Comparison of ENCODE assay signal across 2 cellular contexts in the genomic region with DNA sequence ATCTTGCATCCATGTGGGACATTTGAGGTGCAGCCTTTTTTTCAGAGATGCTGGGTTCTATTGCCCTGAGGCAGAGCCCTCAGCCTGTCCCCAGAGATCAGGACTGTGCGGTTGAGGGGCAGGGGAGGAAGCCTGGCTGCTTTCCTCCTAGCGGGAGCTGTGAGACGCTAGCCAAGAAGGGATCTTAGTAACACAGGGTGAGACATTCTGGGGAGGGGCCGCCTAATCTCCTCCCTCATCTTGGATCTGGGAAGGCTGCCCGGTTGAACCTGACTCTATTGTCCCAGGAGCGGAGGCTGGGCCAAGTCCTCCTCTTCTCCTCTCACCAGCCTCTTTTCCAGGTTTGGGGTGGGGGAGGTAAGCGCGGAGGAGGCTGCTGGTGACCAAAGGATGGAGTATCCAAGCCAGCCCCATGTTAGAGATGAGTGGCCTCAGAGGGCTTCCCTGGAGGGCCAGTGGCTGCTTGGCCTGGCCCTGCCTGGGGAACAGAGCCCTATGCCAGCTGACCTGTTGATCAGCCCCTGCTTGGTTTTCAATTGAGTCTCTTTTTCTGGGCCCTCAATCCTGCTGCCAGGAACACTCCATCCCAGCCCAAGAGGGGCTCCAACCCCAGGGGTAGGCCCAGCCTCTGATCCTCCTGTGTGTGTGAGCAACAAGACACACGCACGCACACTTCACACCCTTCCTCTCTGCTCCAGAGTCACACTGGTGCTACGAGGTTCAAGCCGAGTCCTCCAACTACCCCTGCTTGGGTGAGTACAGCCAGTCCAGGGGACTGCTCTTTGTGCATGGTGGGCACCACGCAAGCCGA.
TF ChIP-seq lines count a peak whose summit lies in the region.

No MANE protein-coding gene starts in this region.

TF ChIP-seq in GM23338, 12 proteins besides CTCF, POLR2A, EP300 and RAD21 (continued from another document):
- TF ChIP-seq, protein P1, sequence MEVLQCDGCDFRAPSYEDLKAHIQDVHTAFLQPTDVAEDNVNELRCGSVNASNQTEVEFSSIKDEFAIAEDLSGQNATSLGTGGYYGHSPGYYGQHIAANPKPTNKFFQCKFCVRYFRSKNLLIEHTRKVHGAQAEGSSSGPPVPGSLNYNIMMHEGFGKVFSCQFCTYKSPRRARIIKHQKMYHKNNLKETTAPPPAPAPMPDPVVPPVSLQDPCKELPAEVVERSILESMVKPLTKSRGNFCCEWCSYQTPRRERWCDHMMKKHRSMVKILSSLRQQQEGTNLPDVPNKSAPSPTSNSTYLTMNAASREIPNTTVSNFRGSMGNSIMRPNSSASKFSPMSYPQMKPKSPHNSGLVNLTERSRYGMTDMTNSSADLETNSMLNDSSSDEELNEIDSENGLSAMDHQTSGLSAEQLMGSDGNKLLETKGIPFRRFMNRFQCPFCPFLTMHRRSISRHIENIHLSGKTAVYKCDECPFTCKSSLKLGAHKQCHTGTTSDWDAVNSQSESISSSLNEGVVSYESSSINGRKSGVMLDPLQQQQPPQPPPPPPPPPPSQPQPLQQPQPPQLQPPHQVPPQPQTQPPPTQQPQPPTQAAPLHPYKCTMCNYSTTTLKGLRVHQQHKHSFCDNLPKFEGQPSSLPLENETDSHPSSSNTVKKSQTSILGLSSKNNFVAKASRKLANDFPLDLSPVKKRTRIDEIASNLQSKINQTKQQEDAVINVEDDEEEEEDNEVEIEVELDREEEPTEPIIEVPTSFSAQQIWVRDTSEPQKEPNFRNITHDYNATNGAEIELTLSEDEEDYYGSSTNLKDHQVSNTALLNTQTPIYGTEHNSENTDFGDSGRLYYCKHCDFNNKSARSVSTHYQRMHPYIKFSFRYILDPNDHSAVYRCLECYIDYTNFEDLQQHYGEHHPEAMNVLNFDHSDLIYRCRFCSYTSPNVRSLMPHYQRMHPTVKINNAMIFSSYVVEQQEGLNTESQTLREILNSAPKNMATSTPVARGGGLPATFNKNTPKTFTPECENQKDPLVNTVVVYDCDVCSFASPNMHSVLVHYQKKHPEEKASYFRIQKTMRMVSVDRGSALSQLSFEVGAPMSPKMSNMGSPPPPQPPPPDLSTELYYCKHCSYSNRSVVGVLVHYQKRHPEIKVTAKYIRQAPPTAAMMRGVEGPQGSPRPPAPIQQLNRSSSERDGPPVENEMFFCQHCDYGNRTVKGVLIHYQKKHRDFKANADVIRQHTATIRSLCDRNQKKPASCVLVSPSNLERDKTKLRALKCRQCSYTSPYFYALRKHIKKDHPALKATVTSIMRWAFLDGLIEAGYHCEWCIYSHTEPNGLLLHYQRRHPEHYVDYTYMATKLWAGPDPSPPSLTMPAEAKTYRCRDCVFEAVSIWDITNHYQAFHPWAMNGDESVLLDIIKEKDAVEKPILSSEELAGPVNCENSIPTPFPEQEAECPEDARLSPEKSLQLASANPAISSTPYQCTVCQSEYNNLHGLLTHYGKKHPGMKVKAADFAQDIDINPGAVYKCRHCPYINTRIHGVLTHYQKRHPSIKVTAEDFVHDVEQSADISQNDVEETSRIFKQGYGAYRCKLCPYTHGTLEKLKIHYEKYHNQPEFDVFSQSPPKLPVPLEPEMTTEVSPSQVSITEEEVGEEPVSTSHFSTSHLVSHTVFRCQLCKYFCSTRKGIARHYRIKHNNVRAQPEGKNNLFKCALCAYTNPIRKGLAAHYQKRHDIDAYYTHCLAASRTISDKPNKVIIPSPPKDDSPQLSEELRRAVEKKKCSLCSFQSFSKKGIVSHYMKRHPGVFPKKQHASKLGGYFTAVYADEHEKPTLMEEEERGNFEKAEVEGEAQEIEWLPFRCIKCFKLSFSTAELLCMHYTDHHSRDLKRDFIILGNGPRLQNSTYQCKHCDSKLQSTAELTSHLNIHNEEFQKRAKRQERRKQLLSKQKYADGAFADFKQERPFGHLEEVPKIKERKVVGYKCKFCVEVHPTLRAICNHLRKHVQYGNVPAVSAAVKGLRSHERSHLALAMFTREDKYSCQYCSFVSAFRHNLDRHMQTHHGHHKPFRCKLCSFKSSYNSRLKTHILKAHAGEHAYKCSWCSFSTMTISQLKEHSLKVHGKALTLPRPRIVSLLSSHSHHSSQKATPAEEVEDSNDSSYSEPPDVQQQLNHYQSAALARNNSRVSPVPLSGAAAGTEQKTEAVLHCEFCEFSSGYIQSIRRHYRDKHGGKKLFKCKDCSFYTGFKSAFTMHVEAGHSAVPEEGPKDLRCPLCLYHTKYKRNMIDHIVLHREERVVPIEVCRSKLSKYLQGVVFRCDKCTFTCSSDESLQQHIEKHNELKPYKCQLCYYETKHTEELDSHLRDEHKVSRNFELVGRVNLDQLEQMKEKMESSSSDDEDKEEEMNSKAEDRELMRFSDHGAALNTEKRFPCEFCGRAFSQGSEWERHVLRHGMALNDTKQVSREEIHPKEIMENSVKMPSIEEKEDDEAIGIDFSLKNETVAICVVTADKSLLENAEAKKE (CRISPR knock-in tag; IDR thresholded peaks at IDR 0.05): no peak
- no peak for TF ChIP-seq CREB1 (CRISPR knock-in tag; IDR thresholded peaks at IDR 0.05; ENCODE audit: low read depth)

TF ChIP-seq in WTC11, 78 proteins besides CTCF, POLR2A, EP300 and RAD21 (continued from another document):
- TF ChIP-seq, protein P2, sequence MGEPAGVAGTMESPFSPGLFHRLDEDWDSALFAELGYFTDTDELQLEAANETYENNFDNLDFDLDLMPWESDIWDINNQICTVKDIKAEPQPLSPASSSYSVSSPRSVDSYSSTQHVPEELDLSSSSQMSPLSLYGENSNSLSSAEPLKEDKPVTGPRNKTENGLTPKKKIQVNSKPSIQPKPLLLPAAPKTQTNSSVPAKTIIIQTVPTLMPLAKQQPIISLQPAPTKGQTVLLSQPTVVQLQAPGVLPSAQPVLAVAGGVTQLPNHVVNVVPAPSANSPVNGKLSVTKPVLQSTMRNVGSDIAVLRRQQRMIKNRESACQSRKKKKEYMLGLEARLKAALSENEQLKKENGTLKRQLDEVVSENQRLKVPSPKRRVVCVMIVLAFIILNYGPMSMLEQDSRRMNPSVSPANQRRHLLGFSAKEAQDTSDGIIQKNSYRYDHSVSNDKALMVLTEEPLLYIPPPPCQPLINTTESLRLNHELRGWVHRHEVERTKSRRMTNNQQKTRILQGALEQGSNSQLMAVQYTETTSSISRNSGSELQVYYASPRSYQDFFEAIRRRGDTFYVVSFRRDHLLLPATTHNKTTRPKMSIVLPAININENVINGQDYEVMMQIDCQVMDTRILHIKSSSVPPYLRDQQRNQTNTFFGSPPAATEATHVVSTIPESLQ (CRISPR knock-in tag; IDR thresholded peaks at IDR 0.05): no peak
TF ChIP-seq in WTC11: peak in this region for 0.
